In the genomic region with DNA sequence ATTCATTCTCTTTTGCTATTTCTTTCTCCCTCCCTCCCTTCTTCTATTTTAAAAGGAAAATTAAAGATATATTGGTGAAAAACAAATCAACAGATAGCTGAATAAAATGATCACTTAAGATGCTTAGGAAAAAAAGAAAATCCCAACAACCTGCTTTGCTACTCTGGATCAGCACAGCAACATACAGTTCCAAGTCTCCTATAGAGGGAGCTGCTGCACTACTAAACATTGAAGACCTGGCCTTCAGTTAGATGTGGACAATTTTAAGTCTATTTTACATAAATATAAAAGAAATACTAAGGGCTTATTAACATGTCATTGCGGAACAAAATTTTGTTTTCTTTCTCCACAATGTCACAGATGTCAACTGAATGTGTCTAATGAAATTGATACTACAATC, we compare ENCODE assay signal across 9 cellular contexts.
DNase-seq lines count a peak whose midpoint lies in the region; ATAC-seq and TF ChIP-seq lines count a peak whose summit lies in the region.
"Had no signal": no experiment of that assay in that cellular context is flagged by ENCODE, and none has a peak within 500 bp of the region (broad histone marks: within the 10 kb centered on the region; RNA-seq: fewer than 3 reads in every experiment).

No MANE protein-coding gene starts in this region.

- H4K5ac ChIP-seq in IMR-90 (ENCODE audit: low read depth, low read length): no peak overlapping the region

- ATAC-seq in IMR-90 (ENCODE audit: low read depth): peak; percentile 67; the same call in 1 of the 2 replicates
- ATAC-seq in GM21423 (IDR thresholded peaks at IDR 0.05; ENCODE audit: unreplicated experiment): no peak
- ATAC-seq: T-cell had no signal

- H3K9me3 ChIP-seq in IMR-90 (ENCODE audit: control insufficient read depth, insufficient read depth, low read length): no peaks in the 10 kb centered on the region

- H3K23ac ChIP-seq in IMR-90 (ENCODE audit: low read depth, low read length): no peak overlapping the region

- H2BK15ac ChIP-seq in IMR-90 (ENCODE audit: low read depth, low read length): no peak overlapping the region

- H3K14ac ChIP-seq in IMR-90 (replicated peaks; ENCODE audit: low read depth, low read length): no peak overlapping the region

- H3K18ac ChIP-seq in IMR-90 (ENCODE audit: low read depth, low read length): no peak overlapping the region

- H2AK9ac ChIP-seq in IMR-90 (replicated peaks; ENCODE audit: low read depth, low read length, poor library complexity): no peak overlapping the region

- dilution Hi-C loops in IMR-90 (cut with HindIII; ENCODE audit: low sequenced_read_pairs, unreplicated experiment): no loop called here

- no peak overlapping the region for H3K4ac ChIP-seq in IMR-90 (ENCODE audit: low read depth, low read length)

- no peak for TF ChIP-seq POLR2A in IMR-90 (IDR thresholded peaks at IDR 0.05; ENCODE audit: low read depth, low read length)

- no peaks in the 10 kb centered on the region for H3K27me3 ChIP-seq in IMR-90 (ENCODE audit: control insufficient read depth, insufficient read depth, low read length)

- intact Hi-C loops in IMR-90 (cut with micrococcal nuclease) (loop anchor here (1.0 kb wide), 1 partner anchor 744 kb away; no protein-coding TSS in a partner anchor), posterior cingulate gyrus (cut with DNase I) (no loop called here)

- POLR2A ChIA-PET in IMR-90 (lab: Charles Lee; ENCODE audit: unreplicated experiment): no interaction called here

- peak; percentile 54 for TF ChIP-seq RAD21 in IMR-90 (IDR thresholded peaks at IDR 0.05; ENCODE audit: low read length)

- H2AK5ac ChIP-seq in IMR-90 (ENCODE audit: low read depth, low read length): no peak overlapping the region

- no peaks in the 10 kb centered on the region for H4K20me1 ChIP-seq in IMR-90 (ENCODE audit: insufficient read depth, low read length)

- no peaks in the 10 kb centered on the region for H3K36me3 ChIP-seq in IMR-90 (ENCODE audit: control insufficient read depth, insufficient read depth, low read length)

- H3K4me3 ChIP-seq in AG10803 (ENCODE audit: low read length) (no peak overlapping the region), IMR-90 (ENCODE audit: insufficient read depth, low read depth, low read length) (no peak overlapping the region)

- no peak overlapping the region for H4K91ac ChIP-seq in IMR-90 (ENCODE audit: insufficient read depth, low read depth, low read length)

- H3K4me2 ChIP-seq in IMR-90 (ENCODE audit: low read depth, low read length): no peak overlapping the region

- H3K27ac ChIP-seq in IMR-90 (ENCODE audit: insufficient read depth, low read length): no peak overlapping the region

- H4K8ac ChIP-seq in IMR-90 (ENCODE audit: low read depth in 2 of 2, low read length in 2 of 2): no peak overlapping the region

- H3K4me1 ChIP-seq in IMR-90 (ENCODE audit: control insufficient read depth, insufficient read depth, low read length): no peaks in the 10 kb centered on the region

- H2BK20ac ChIP-seq in IMR-90 (ENCODE audit: low read depth, low read length): no peak overlapping the region

- DNase-seq in AG10803 (ENCODE audit: low read depth) (peak; percentile 1), IMR-90 (peak; percentile 26), amniotic epithelial cell (ENCODE audit: low read depth) (peak; percentile 24), iris pigment epithelial cell (ENCODE audit: low read depth) (peak; percentile 53), posterior cingulate gyrus (no peak), foreskin melanocyte (no peak)
- DNase-seq in stimulated activated CD4-positive, alpha-beta T cell treated with anti-CD3 and anti-CD28 coated beads, Interleukin-15, amount 100 ng/mL, for 24 hours: no peak
- DNase-seq: T-cell had no signal

- H2AFZ ChIP-seq in IMR-90 (replicated peaks; ENCODE audit: low read length, poor library complexity): no peak overlapping the region

- H3K79me1 ChIP-seq in IMR-90 (ENCODE audit: low read depth in 1 of 2, low read length in 2 of 2): no peaks in the 10 kb centered on the region

- peak; percentile 31 for TF ChIP-seq CTCF in AG10803 (conservative IDR thresholded peaks at IDR 0.05; ENCODE audit: low read length)
- TF ChIP-seq CTCF in IMR-90 (conservative IDR thresholded peaks at IDR 0.05; ENCODE audit: low read depth, low read length): peak; percentile 51

- in situ Hi-C loops in IMR-90 (cut with MboI; ENCODE audit: low sequenced_read_pairs): loop anchor here (10.0 kb wide), 1 partner anchor 742 kb away; no protein-coding TSS in a partner anchor

- CTCF ChIA-PET in IMR-90 (lab: Yijun Ruan, JAX): no interaction called here

- no TSS peak for BruUV-seq in IMR-90 (replicated peaks; lab: Mats Ljungman, UMichigan)

- WGBS in IMR-90 (ENCODE audit: extremely low coverage in 2 of 2, insufficient read length in 1 of 2), 2 experiments: no CpG with 5 or more reads among the region's 1 CpG

- no peak overlapping the region for H3K56ac ChIP-seq in IMR-90 (ENCODE audit: extremely low read depth, insufficient read depth, low read length)

- no peak overlapping the region for H2BK120ac ChIP-seq in IMR-90 (ENCODE audit: low read depth, low read length)

- no peak overlapping the region for H3K9ac ChIP-seq in IMR-90 (ENCODE audit: low read depth, low read length)

- no peaks in the 10 kb centered on the region for H3K9me1 ChIP-seq in IMR-90 (ENCODE audit: insufficient read depth, low read length)

- no peak overlapping the region for H2BK5ac ChIP-seq in IMR-90 (ENCODE audit: low read depth, low read length, poor library complexity, severe bottlenecking)

TF ChIP-seq in IMR-90, 13 proteins besides CTCF, POLR2A, EP300 and RAD21:
- TF ChIP-seq FOS (IDR thresholded peaks at IDR 0.05; ENCODE audit: low read depth, low read length): no peak

Comparison
In these comparisons a context has a peak if more than half of its experiments do, and no peak if none do; other contexts are left out.
1. DNase-seq: peak in AG10803 (single experiment), IMR-90 (single experiment), amniotic epithelial cell (single experiment) and iris pigment epithelial cell (single experiment); none in posterior cingulate gyrus (0 of 10), stimulated activated CD4-positive, alpha-beta T cell treated with anti-CD3 and anti-CD28 coated beads, Interleukin-15, amount 100 ng/mL, for 24 hours (single experiment) and foreskin melanocyte (single experiment).